9 cellular contexts compared by ENCODE assay signal in genomic region chr2:175036582-175037018, GRCh38. TPM values are rescaled to one million over a fixed set of nuclear protein-coding genes. Genes with fewer than 3 reads are reported as not detected.
DNase-seq lines count a peak whose midpoint lies in the region; ATAC-seq, FAIRE-seq and TF ChIP-seq lines count a peak whose summit lies in the region.
"Had no signal": no experiment of that assay in that cellular context is flagged by ENCODE, and none has a peak within 500 bp of the region (broad histone marks: within the 10 kb centered on the region; RNA-seq: fewer than 3 reads in every experiment).

No MANE protein-coding gene starts in this region.

- DNase-seq in NCI-H1417 (lab: John Stamatoyannopoulos, UW) (peak in 2 of 3 experiments; percentile 3 to 32), NCI-H1417 treated with DMSO at 0.1 percent for 48 hours (lab: John Stamatoyannopoulos, UW) (no peak), HFFc6 (peak; percentile 17), Panc1 (ENCODE audit: low read depth, low spot score) (peak; percentile 15), pancreas (no peak)
- no peak for DNase-seq in effector memory CD8-positive, alpha-beta T cell
- DNase-seq in activated effector memory CD4-positive, alpha-beta T cell treated with anti-CD3 and anti-CD28 coated beads, Interleukin-2, amount 50 U/mL, for 16 hours: no peak

- H3K27ac Mint-ChIP-seq in HFFc6: no peak overlapping the region
- no peak overlapping the region for H3K27ac Mint-ChIP-seq in effector memory CD8-positive, alpha-beta T cell

- no peaks in the 10 kb centered on the region for H3K9me3 ChIP-seq in Panc1 (ENCODE audit: control insufficient read depth, insufficient read depth, low read depth, low read length)
- no peaks in the 10 kb centered on the region for H3K9me3 ChIP-seq in pancreas
- H3K9me3 ChIP-seq: BLaER1 treated with 17β-estradiol and CSF1 and Interleukin-3, amounts not matched to agents 10 nM and 100 nM had no signal

- 0 out of 2 replicates have a peak, but pooled peaks have one; percentile 60 for ATAC-seq in Panc1
- peak; percentile 55 for ATAC-seq in effector memory CD8-positive, alpha-beta T cell (replicated peaks)
- ATAC-seq in pancreas: peak; percentile 56 to 77 (median 70)
- no peak for ATAC-seq in GM18873 (IDR thresholded peaks at IDR 0.05; ENCODE audit: low FRiP score, unreplicated experiment)

- peak overlapping the region; percentile 63 for H3K4me3 Mint-ChIP-seq in HFFc6
- H3K4me3 Mint-ChIP-seq in effector memory CD8-positive, alpha-beta T cell: no peak overlapping the region

- H3K4me1 ChIP-seq in Panc1 (ENCODE audit: control insufficient read depth, insufficient read depth, low read length): no peaks in the 10 kb centered on the region
- peaks cover 0 to 5% (median 0%) of the 10 kb centered on the region in 3 donors for H3K4me1 ChIP-seq in pancreas

- intact Hi-C loops in Panc1 (cut with micrococcal nuclease; ENCODE audit: unreplicated experiment): loop anchor here (10.0 kb wide), 1 partner anchor 248 kb away; no protein-coding TSS in a partner anchor
- intact Hi-C loops in pancreas (cut with DNase I): no loop called here

- H3K36me3 ChIP-seq in Panc1 (ENCODE audit: control insufficient read depth, insufficient read depth, low read length): no peaks in the 10 kb centered on the region
- H3K36me3 ChIP-seq in pancreas: no peaks in the 10 kb centered on the region
- H3K36me3 ChIP-seq: BLaER1 treated with 17β-estradiol and CSF1 and Interleukin-3, amounts not matched to agents 10 nM and 100 nM had no signal

- CTCF ChIA-PET in Panc1 (lab: Charles Lee): no interaction called here

- H3K4me3 ChIP-seq in Panc1 (ENCODE audit: low read depth in 2 of 2, low read length in 2 of 2): no peak overlapping the region
- no peak overlapping the region for H3K4me3 ChIP-seq in pancreas
- H3K4me3 ChIP-seq: BLaER1 treated with 17β-estradiol and CSF1 and Interleukin-3, amounts not matched to agents 10 nM and 100 nM had no signal

- H3K4me1 Mint-ChIP-seq in HFFc6 (ENCODE audit: low read depth): peaks cover 19% of the 10 kb centered on the region
- peaks cover 2 to 8% of the 10 kb centered on the region in 2 donors for H3K4me1 Mint-ChIP-seq in effector memory CD8-positive, alpha-beta T cell (ENCODE audit: low read depth in 2 of 2)

- H3K36me3 Mint-ChIP-seq in HFFc6 (ENCODE audit: low read depth): no peaks in the 10 kb centered on the region
- H3K36me3 Mint-ChIP-seq in effector memory CD8-positive, alpha-beta T cell (ENCODE audit: insufficient read depth): no peaks in the 10 kb centered on the region

- POLR2A ChIA-PET in Panc1 (lab: Charles Lee): no interaction called here

- in situ Hi-C loops in Panc1 (cut with HindIII; ENCODE audit: low pct_unique_long_range_greater_than_20kb, low sequenced_read_pairs): no loop called here

- H3K27me3 ChIP-seq in Panc1 (ENCODE audit: control insufficient read depth, insufficient read depth, low read length) (no peaks in the 10 kb centered on the region), pancreas (no peaks in the 10 kb centered on the region)
- H3K27me3 ChIP-seq: BLaER1 treated with 17β-estradiol and CSF1 and Interleukin-3, amounts not matched to agents 10 nM and 100 nM had no signal

- WGBS in pancreas, 2 donors: 48 to 55% methylated on average over 5 of the region's 5 CpGs

- TF ChIP-seq CTCF in HFFc6 (IDR thresholded peaks at IDR 0.05): peak; percentile 84
- peak; percentile 54; the same call in 1 of the 2 replicates for TF ChIP-seq CTCF in Panc1 (IDR thresholded peaks at IDR 0.05)
- TF ChIP-seq CTCF in pancreas (IDR thresholded peaks at IDR 0.05): peak in 3 of 4 donors; percentile 26 to 49 (median 38)

- no TSS peak for BruUV-seq in Panc1 (replicated peaks; lab: Mats Ljungman, UMichigan)

- H3K9me3 Mint-ChIP-seq in HFFc6: no peaks in the 10 kb centered on the region
- no peaks in the 10 kb centered on the region for H3K9me3 Mint-ChIP-seq in effector memory CD8-positive, alpha-beta T cell

- no peaks in the 10 kb centered on the region; the same call in 1 of the 2 replicates for H3K27me3 Mint-ChIP-seq in HFFc6 (ENCODE audit: insufficient read depth)
- H3K27me3 Mint-ChIP-seq in effector memory CD8-positive, alpha-beta T cell: no peaks in the 10 kb centered on the region

- peak; percentile 20 for FAIRE-seq in pancreas (lab: Jason Lieb, UNC)

- H3K27ac ChIP-seq in Panc1 (ENCODE audit: low read length) (no peak overlapping the region), pancreas (no peak overlapping the region)
- H3K27ac ChIP-seq: BLaER1 treated with 17β-estradiol and CSF1 and Interleukin-3, amounts not matched to agents 10 nM and 100 nM had no signal

RNA-seq across cellular contexts. Expression of gene CHN1, which starts 31.4 kb away (rescaled TPM):
- 100 to 1,000 TPM in 1 of 6 experiments, 10 to 100 TPM in 5; 85.5 to 104 (median 97.2) TPM for total RNA-seq in HFFc6 (2021; fragmentation: NEBNext Ultra II Directional; extraction: Animal tissue kit (Norgen Biotek cat#: 25700))
- total RNA-seq in Panc1 (2021; ENCODE audit: unreplicated experiment) (20.8 TPM), pancreas (1 to 10 TPM; 1.3 to 4.2 (median 3.2) TPM)
- polyA plus RNA-seq in Panc1 (2012; ENCODE audit: insufficient read length): 14.5 TPM
- polyA plus RNA-seq in pancreas: 10 to 100 TPM in 1 of 2 donors, 1 to 10 TPM in 1; 3.2 to 15.4 TPM

Comparison
In these comparisons a context has a peak if more than half of its experiments do, and no peak if none do; other contexts are left out.
1. DNase-seq: peak in NCI-H1417 (2 of 3), HFFc6 (single experiment) and Panc1 (single experiment); none in NCI-H1417 treated with DMSO at 0.1 percent for 48 hours (single experiment), effector memory CD8-positive, alpha-beta T cell (0 of 3), pancreas (0 of 6) and activated effector memory CD4-positive, alpha-beta T cell treated with anti-CD3 and anti-CD28 coated beads, Interleukin-2, amount 50 U/mL, for 16 hours (single experiment).
2. Peak in every context shown above with its lines, with median percentiles within 50 percentile points of each other: CTCF ChIP-seq.